8 cellular contexts compared by ENCODE assay signal in genomic region chr14:61567838-61568571, GRCh38.
DNase-seq lines count a peak whose midpoint lies in the region; ATAC-seq and TF ChIP-seq lines count a peak whose summit lies in the region.

No MANE protein-coding gene starts in this region.

- POLR2A ChIA-PET in RWPE1 (lab: Yijun Ruan, JAX; ENCODE audit: low non-redundant PET), result no interaction called here

- no peak overlapping the region for H3K27ac ChIP-seq in CD4-positive, CD25-positive, alpha-beta regulatory T cell (ENCODE audit: insufficient read depth, low read length, poor library complexity, severe bottlenecking)
- H3K27ac ChIP-seq in RWPE1 (peak overlapping the region; percentile 90), right atrium auricular region (peak overlapping the region; percentile 44 to 74)

- ATAC-seq in CD4-positive, CD25-positive, alpha-beta regulatory T cell (ENCODE audit: low read depth in 2 of 2), result no peak
- ATAC-seq in GM21529 (IDR thresholded peaks at IDR 0.05; ENCODE audit: unreplicated experiment), result peak; percentile 12
- no peak for ATAC-seq in stimulated activated effector memory CD8-positive, alpha-beta T cell treated with anti-CD3 and anti-CD28 coated beads, Interleukin-12 subunit alpha, Interleukin-12 subunit beta, amount 100 ng/mL, for 72 hours

- no peak for DNase-seq in CD4-positive, CD25-positive, alpha-beta regulatory T cell
- no peak for DNase-seq in RWPE1 (ENCODE audit: low spot score)
- peak; percentile 53 for DNase-seq in right atrium auricular region (ENCODE audit: low spot score)
- no peak for DNase-seq in stimulated activated effector memory CD8-positive, alpha-beta T cell treated with anti-CD3 and anti-CD28 coated beads, Interleukin-12 subunit alpha, Interleukin-12 subunit beta, amount 100 ng/mL, for 72 hours (ENCODE audit: low spot score in 2 of 2)
- DNase-seq in AML-193 (lab: John Stamatoyannopoulos, UW), result no peak
- no peak for DNase-seq in NCI-H2227 treated with DMSO at 0.1 percent for 48 hours (lab: John Stamatoyannopoulos, UW)
- no peak for DNase-seq in NCI-H1105 treated with DMSO at 0.1 percent for 48 hours (lab: John Stamatoyannopoulos, UW)

- peaks cover 11% of the 10 kb centered on the region for H3K4me1 ChIP-seq in CD4-positive, CD25-positive, alpha-beta regulatory T cell (ENCODE audit: control insufficient read depth, insufficient read depth, low read length, poor library complexity, severe bottlenecking)
- peaks cover 2 to 44% of the 10 kb centered on the region in 2 donors for H3K4me1 ChIP-seq in right atrium auricular region

- H3K9me3 Mint-ChIP-seq in CD4-positive, CD25-positive, alpha-beta regulatory T cell, result no peaks in the 10 kb centered on the region
- H3K9me3 Mint-ChIP-seq in stimulated activated effector memory CD8-positive, alpha-beta T cell treated with anti-CD3 and anti-CD28 coated beads, Interleukin-12 subunit alpha, Interleukin-12 subunit beta, amount 100 ng/mL, for 72 hours, result no peaks in the 10 kb centered on the region

- H3K9me3 ChIP-seq in CD4-positive, CD25-positive, alpha-beta regulatory T cell (ENCODE audit: control insufficient read depth in 2 of 2, low read length in 2 of 2), result no peaks in the 10 kb centered on the region
- no peaks in the 10 kb centered on the region for H3K9me3 ChIP-seq in right atrium auricular region

- H3K4me3 Mint-ChIP-seq in CD4-positive, CD25-positive, alpha-beta regulatory T cell, result peak overlapping the region in 2 of 4 donors; percentile 78 to 84
- peak overlapping the region; percentile 57 for H3K4me3 Mint-ChIP-seq in stimulated activated effector memory CD8-positive, alpha-beta T cell treated with anti-CD3 and anti-CD28 coated beads, Interleukin-12 subunit alpha, Interleukin-12 subunit beta, amount 100 ng/mL, for 72 hours

- peaks cover 3% of the 10 kb centered on the region for H3K36me3 Mint-ChIP-seq in CD4-positive, CD25-positive, alpha-beta regulatory T cell
- H3K36me3 Mint-ChIP-seq in stimulated activated effector memory CD8-positive, alpha-beta T cell treated with anti-CD3 and anti-CD28 coated beads, Interleukin-12 subunit alpha, Interleukin-12 subunit beta, amount 100 ng/mL, for 72 hours, result peaks cover 9% of the 10 kb centered on the region

- no peak for TF ChIP-seq CTCF in RWPE1 (conservative IDR thresholded peaks at IDR 0.05; ENCODE audit: low read depth)
- no peak for TF ChIP-seq CTCF in right atrium auricular region (IDR thresholded peaks at IDR 0.05)

- peak overlapping the region; percentile 31 for H3K4me3 ChIP-seq in CD4-positive, CD25-positive, alpha-beta regulatory T cell (ENCODE audit: low read depth, low read length)
- H3K4me3 ChIP-seq in right atrium auricular region, result peak overlapping the region in 1 of 2 donors; percentile 28

- peaks cover 4 to 29% (median 12%) of the 10 kb centered on the region in 4 donors for H3K4me1 Mint-ChIP-seq in CD4-positive, CD25-positive, alpha-beta regulatory T cell
- H3K4me1 Mint-ChIP-seq in stimulated activated effector memory CD8-positive, alpha-beta T cell treated with anti-CD3 and anti-CD28 coated beads, Interleukin-12 subunit alpha, Interleukin-12 subunit beta, amount 100 ng/mL, for 72 hours, result peaks cover 71% of the 10 kb centered on the region

- peaks cover 29% of the 10 kb centered on the region for H3K27me3 Mint-ChIP-seq in CD4-positive, CD25-positive, alpha-beta regulatory T cell

- H3K36me3 ChIP-seq in CD4-positive, CD25-positive, alpha-beta regulatory T cell (ENCODE audit: control insufficient read depth, insufficient read depth, low read length), result no peaks in the 10 kb centered on the region
- H3K36me3 ChIP-seq in right atrium auricular region, result no peaks in the 10 kb centered on the region

- CTCF ChIA-PET in RWPE1 (lab: Yijun Ruan, JAX), result no interaction called here

- peak overlapping the region in 2 of 3 donors; percentile 48 to 81 for H3K27ac Mint-ChIP-seq in CD4-positive, CD25-positive, alpha-beta regulatory T cell
- H3K27ac Mint-ChIP-seq in stimulated activated effector memory CD8-positive, alpha-beta T cell treated with anti-CD3 and anti-CD28 coated beads, Interleukin-12 subunit alpha, Interleukin-12 subunit beta, amount 100 ng/mL, for 72 hours, result peak overlapping the region; percentile 75

- peaks cover 12% of the 10 kb centered on the region for H3K27me3 ChIP-seq in CD4-positive, CD25-positive, alpha-beta regulatory T cell (ENCODE audit: control insufficient read depth, insufficient read depth, low read length)
- no peaks in the 10 kb centered on the region for H3K27me3 ChIP-seq in right atrium auricular region
